In genomic region chr16:24208710-24209109, GRCh38 we compare ENCODE assay signal across 1 cellular context.
TF ChIP-seq lines count a peak whose summit lies in the region.

No MANE protein-coding gene starts in this region.

TF ChIP-seq in GM23338, 12 proteins besides CTCF, POLR2A, EP300 and RAD21 (continued from another document):
- TF ChIP-seq, protein P1, sequence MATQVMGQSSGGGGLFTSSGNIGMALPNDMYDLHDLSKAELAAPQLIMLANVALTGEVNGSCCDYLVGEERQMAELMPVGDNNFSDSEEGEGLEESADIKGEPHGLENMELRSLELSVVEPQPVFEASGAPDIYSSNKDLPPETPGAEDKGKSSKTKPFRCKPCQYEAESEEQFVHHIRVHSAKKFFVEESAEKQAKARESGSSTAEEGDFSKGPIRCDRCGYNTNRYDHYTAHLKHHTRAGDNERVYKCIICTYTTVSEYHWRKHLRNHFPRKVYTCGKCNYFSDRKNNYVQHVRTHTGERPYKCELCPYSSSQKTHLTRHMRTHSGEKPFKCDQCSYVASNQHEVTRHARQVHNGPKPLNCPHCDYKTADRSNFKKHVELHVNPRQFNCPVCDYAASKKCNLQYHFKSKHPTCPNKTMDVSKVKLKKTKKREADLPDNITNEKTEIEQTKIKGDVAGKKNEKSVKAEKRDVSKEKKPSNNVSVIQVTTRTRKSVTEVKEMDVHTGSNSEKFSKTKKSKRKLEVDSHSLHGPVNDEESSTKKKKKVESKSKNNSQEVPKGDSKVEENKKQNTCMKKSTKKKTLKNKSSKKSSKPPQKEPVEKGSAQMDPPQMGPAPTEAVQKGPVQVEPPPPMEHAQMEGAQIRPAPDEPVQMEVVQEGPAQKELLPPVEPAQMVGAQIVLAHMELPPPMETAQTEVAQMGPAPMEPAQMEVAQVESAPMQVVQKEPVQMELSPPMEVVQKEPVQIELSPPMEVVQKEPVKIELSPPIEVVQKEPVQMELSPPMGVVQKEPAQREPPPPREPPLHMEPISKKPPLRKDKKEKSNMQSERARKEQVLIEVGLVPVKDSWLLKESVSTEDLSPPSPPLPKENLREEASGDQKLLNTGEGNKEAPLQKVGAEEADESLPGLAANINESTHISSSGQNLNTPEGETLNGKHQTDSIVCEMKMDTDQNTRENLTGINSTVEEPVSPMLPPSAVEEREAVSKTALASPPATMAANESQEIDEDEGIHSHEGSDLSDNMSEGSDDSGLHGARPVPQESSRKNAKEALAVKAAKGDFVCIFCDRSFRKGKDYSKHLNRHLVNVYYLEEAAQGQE (IDR thresholded peaks at IDR 0.05; ENCODE audit: unreplicated experiment): no peak
- no peak for TF ChIP-seq ETS1 (IDR thresholded peaks at IDR 0.05)
